8 cellular contexts compared by ENCODE assay signal in genomic region chr21:25735221-25735894, GRCh38. TPM values are rescaled to one million over a fixed set of nuclear protein-coding genes. Genes with fewer than 3 reads are reported as not detected.
A peak's percentile ranks its signal among the peaks of the same experiment; 100 is the strongest.
DNase-seq lines count a peak whose midpoint lies in the region; ATAC-seq and TF ChIP-seq lines count a peak whose summit lies in the region.

No MANE protein-coding gene starts in this region.

- peak overlapping the region; percentile 80 to 94 for H3K9ac ChIP-seq in liver (ENCODE audit: low read depth in 1 of 2, low read length in 2 of 2)

- peak overlapping the region; percentile 88 to 98 for H3K27ac ChIP-seq in liver (ENCODE audit: low read depth in 1 of 2, low read length in 2 of 2)

- TF ChIP-seq RAD21 in liver (IDR thresholded peaks at IDR 0.05): no peak

- H3K9me3 ChIP-seq in liver (ENCODE audit: control insufficient read depth in 4 of 4, low read length in 3 of 4): no peaks in the 10 kb centered on the region

- H3K27me3 ChIP-seq in liver (ENCODE audit: control insufficient read depth in 4 of 4, insufficient read depth in 4 of 4, low read length in 3 of 4): no peaks in the 10 kb centered on the region

- H3K4me3 ChIP-seq in liver (ENCODE audit: low read depth in 1 of 3, low read length in 3 of 3): peak overlapping the region; percentile 53 to 88 (median 78)

- TF ChIP-seq CTCF in liver (IDR thresholded peaks at IDR 0.05; ENCODE audit: low read depth, low read length, missing input control): no peak

- TF ChIP-seq POLR2A in GM19099 (IDR thresholded peaks at IDR 0.05; ENCODE audit: extremely low read depth, insufficient read length, low read depth): peak; percentile 52

- WGBS in liver: under 1% methylated on average over 68 of the region's 68 CpGs

- ATAC-seq in HG03432 (IDR thresholded peaks at IDR 0.05; ENCODE audit: unreplicated experiment): peak; percentile 68

- DNase-seq in Ammon's horn (ENCODE audit: low spot score): peak; percentile 95
- peak; percentile 60 for DNase-seq in NCI-H524 treated with DMSO at 0.1 percent for 48 hours (lab: John Stamatoyannopoulos, UW)
- peak; percentile 89 for DNase-seq in activated CD4-positive, alpha-beta T cell treated with anti-CD3 and anti-CD28 coated beads, Interleukin-2, amount 50 U/mL, for 4 hours
- peak; percentile 91 for DNase-seq in dermis blood vessel endothelial cell
- peak; percentile 87 for DNase-seq in stimulated activated CD4-positive, alpha-beta T cell treated with anti-CD3 and anti-CD28 coated beads, Interleukin-4, amount 100 ng/mL, for 1 hour

- H3K36me3 ChIP-seq in liver (ENCODE audit: control insufficient read depth in 4 of 4, insufficient read depth in 3 of 4, low read depth in 1 of 4, low read length in 3 of 4): no peaks in the 10 kb centered on the region

- peaks cover 8 to 42% (median 32%) of the 10 kb centered on the region in 4 donors for H3K4me1 ChIP-seq in liver (ENCODE audit: control insufficient read depth in 4 of 4, insufficient read depth in 4 of 4, low read length in 3 of 4)

TF ChIP-seq in liver, 16 proteins besides CTCF, POLR2A, EP300 and RAD21:
- TF ChIP-seq, protein P1, sequence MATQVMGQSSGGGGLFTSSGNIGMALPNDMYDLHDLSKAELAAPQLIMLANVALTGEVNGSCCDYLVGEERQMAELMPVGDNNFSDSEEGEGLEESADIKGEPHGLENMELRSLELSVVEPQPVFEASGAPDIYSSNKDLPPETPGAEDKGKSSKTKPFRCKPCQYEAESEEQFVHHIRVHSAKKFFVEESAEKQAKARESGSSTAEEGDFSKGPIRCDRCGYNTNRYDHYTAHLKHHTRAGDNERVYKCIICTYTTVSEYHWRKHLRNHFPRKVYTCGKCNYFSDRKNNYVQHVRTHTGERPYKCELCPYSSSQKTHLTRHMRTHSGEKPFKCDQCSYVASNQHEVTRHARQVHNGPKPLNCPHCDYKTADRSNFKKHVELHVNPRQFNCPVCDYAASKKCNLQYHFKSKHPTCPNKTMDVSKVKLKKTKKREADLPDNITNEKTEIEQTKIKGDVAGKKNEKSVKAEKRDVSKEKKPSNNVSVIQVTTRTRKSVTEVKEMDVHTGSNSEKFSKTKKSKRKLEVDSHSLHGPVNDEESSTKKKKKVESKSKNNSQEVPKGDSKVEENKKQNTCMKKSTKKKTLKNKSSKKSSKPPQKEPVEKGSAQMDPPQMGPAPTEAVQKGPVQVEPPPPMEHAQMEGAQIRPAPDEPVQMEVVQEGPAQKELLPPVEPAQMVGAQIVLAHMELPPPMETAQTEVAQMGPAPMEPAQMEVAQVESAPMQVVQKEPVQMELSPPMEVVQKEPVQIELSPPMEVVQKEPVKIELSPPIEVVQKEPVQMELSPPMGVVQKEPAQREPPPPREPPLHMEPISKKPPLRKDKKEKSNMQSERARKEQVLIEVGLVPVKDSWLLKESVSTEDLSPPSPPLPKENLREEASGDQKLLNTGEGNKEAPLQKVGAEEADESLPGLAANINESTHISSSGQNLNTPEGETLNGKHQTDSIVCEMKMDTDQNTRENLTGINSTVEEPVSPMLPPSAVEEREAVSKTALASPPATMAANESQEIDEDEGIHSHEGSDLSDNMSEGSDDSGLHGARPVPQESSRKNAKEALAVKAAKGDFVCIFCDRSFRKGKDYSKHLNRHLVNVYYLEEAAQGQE (IDR thresholded peaks at IDR 0.05): no peak
- peak; percentile 61 for TF ChIP-seq MAX (IDR thresholded peaks at IDR 0.05)
- peak; percentile 49 to 51 for TF ChIP-seq RXRA (IDR thresholded peaks at IDR 0.05)
- peak; percentile 51 for TF ChIP-seq NR2F2 (IDR thresholded peaks at IDR 0.05)
- no peak for TF ChIP-seq SP1 (IDR thresholded peaks at IDR 0.05)
- no peak for TF ChIP-seq HNF4G (IDR thresholded peaks at IDR 0.05)
- TF ChIP-seq ATF3 (IDR thresholded peaks at IDR 0.05): no peak
- peak in 1 of 2 donors; percentile 7 for TF ChIP-seq JUND (IDR thresholded peaks at IDR 0.05)
- TF ChIP-seq FOXA2 (IDR thresholded peaks at IDR 0.05): no peak
- TF ChIP-seq FOXA1 (IDR thresholded peaks at IDR 0.05): no peak
- no peak for TF ChIP-seq HNF4A (conservative IDR thresholded peaks at IDR 0.05)
- TF ChIP-seq GABPA (IDR thresholded peaks at IDR 0.05 in 1 of 2, conservative IDR thresholded peaks at IDR 0.05 in 1 of 2): peak; percentile 80 to 94
- TF ChIP-seq EGR1 (IDR thresholded peaks at IDR 0.05; ENCODE audit: low read depth in 2 of 2): no peak
- no peak for TF ChIP-seq TAF1 (conservative IDR thresholded peaks at IDR 0.05)
- peak; percentile 98 for TF ChIP-seq YY1 (IDR thresholded peaks at IDR 0.05)
- TF ChIP-seq, protein P2, sequence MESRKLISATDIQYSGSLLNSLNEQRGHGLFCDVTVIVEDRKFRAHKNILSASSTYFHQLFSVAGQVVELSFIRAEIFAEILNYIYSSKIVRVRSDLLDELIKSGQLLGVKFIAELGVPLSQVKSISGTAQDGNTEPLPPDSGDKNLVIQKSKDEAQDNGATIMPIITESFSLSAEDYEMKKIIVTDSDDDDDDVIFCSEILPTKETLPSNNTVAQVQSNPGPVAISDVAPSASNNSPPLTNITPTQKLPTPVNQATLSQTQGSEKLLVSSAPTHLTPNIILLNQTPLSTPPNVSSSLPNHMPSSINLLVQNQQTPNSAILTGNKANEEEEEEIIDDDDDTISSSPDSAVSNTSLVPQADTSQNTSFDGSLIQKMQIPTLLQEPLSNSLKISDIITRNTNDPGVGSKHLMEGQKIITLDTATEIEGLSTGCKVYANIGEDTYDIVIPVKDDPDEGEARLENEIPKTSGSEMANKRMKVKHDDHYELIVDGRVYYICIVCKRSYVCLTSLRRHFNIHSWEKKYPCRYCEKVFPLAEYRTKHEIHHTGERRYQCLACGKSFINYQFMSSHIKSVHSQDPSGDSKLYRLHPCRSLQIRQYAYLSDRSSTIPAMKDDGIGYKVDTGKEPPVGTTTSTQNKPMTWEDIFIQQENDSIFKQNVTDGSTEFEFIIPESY (IDR thresholded peaks at IDR 0.05): peak; percentile 72
TF ChIP-seq in liver: peak in this region for 7.

RNA-seq across cellular contexts. Expression of gene GABPA, which starts 0.6 kb away (rescaled TPM):
- total RNA-seq in dermis blood vessel endothelial cell: 41.6 and 44.4 TPM in 2 replicates
- total RNA-seq in liver: 10 to 100 TPM; 17.3 to 19.4 TPM
- polyA plus RNA-seq in liver: 1 to 10 TPM; 5.4 to 5.7 TPM

RNA-seq across cellular contexts. Expression of gene ATP5PF, which starts 0.7 kb away (rescaled TPM):
- 48.2 and 64.2 TPM in 2 replicates for total RNA-seq in dermis blood vessel endothelial cell
- 100 to 1,000 TPM in 1 of 2 donors, 10 to 100 TPM in 1; 77.2 to 101 TPM for total RNA-seq in liver
- 100 to 1,000 TPM; 317 to 637 TPM for polyA plus RNA-seq in liver

Comparison
In these comparisons a context has a peak if more than half of its experiments do, and no peak if none do; other contexts are left out.
1. Peak in every context shown above with its lines: DNase-seq, ATAC-seq, H3K4me3 ChIP-seq and H3K27ac ChIP-seq.